ENCODE assay signal across 8 cellular contexts in the genomic region with DNA sequence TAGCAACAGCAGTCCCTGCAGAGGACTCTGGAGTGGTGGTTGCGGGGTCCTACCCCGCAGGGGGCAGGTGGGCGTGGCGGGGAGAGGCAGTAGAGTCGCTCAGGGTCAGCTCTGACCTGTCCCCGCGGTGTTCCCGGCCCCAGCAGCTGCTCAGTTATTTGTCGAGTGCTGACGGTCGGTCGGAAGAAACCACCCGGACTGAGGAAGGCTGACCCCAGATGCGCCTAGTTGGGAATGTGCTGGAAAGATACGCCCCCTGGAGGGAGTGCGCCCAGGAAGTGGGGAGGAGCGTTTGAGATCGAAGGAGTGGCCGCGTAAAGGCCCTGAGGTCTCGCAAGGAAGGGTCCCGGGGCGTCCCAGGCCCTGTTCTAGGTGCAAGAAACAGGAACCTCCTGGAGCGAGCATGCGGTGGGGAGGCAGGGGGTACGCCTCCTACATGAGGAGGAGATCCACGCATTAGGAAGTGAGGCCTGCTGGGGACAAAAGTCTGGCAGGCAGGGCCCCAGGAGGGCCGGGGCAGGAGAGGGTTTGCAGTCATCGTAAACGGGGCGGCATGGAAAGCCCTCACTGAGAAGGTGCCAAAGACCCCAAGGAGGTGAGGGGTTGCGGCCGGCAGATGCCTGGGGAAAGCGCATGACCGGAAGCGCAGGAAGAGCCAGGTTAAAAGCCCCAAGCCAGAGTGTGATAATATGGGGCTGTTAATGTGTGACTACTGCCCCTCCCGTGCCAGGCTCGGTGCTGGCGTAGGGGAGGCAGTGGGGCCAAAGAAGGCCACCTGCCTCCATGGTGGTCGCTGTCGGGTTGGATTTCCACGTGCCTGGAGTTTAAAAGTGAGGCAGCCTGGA. TPM values are rescaled to one million over a fixed set of nuclear protein-coding genes. Genes with fewer than 3 reads are reported as not detected.
DNase-seq lines count a peak whose midpoint lies in the region; TF ChIP-seq lines count a peak whose summit lies in the region.

No MANE protein-coding gene starts in this region.

- peak overlapping the region; percentile 53 for H3K9ac ChIP-seq in mucosa of stomach (ENCODE audit: low read length)

- H3K9me3 Mint-ChIP-seq in CD14-positive monocyte: peaks cover 0 to 12% (median 3%) of the 10 kb centered on the region in 7 donors

- H3K27ac Mint-ChIP-seq in CD14-positive monocyte: peak overlapping the region in 3 of 7 donors; percentile 50 to 69 (median 68)

- peak overlapping the region; percentile 32 for H3K4me3 ChIP-seq in mucosa of stomach (ENCODE audit: low read length)

- H3K36me3 Mint-ChIP-seq in CD14-positive monocyte: peaks cover 3 to 6% of the 10 kb centered on the region in 2 donors

- intact Hi-C loops in CD14-positive monocyte (cut with micrococcal nuclease): loop anchor here (10.0 kb wide), 1 partner anchor 271 kb away; no protein-coding TSS in a partner anchor

- H3K36me3 ChIP-seq in mucosa of stomach (ENCODE audit: control insufficient read depth, insufficient read depth, low read length): no peaks in the 10 kb centered on the region

- peaks cover 19% of the 10 kb centered on the region for H3K4me1 Mint-ChIP-seq in CD14-positive monocyte

- peaks cover 29% of the 10 kb centered on the region for H3K27me3 ChIP-seq in mucosa of stomach (ENCODE audit: control insufficient read depth, insufficient read depth, low read length)

- TF ChIP-seq CTCF in CD14-positive monocyte (IDR thresholded peaks at IDR 0.05): peak; percentile 1

- DNase-seq in CD14-positive monocyte (ENCODE audit: low spot score) (no peak), NCI-H1930 (lab: John Stamatoyannopoulos, UW) (peak; percentile 79 to 85), epidermal melanocyte (ENCODE audit: insufficient read length, low spot score) (peak; percentile 83), dedifferentiated amniotic fluid mesenchymal stem cell (ENCODE audit: extremely low spot score) (no peak), inferior parietal cortex (ENCODE audit: extremely low spot score) (no peak), NCI-H187 treated with DMSO at 0.1 percent for 48 hours (lab: John Stamatoyannopoulos, UW) (no peak), KG1 (lab: John Stamatoyannopoulos, UW) (no peak)

- peaks cover 69 to 83% (median 71%) of the 10 kb centered on the region in 3 donors for H3K27me3 Mint-ChIP-seq in CD14-positive monocyte (ENCODE audit: low read depth in 3 of 3)

- H3K9me3 ChIP-seq in mucosa of stomach (ENCODE audit: control insufficient read depth, low read length): no peaks in the 10 kb centered on the region

- H3K4me1 ChIP-seq in mucosa of stomach (ENCODE audit: control insufficient read depth, insufficient read depth, low read length): peaks cover 6% of the 10 kb centered on the region

- H3K4me3 Mint-ChIP-seq in CD14-positive monocyte: peak overlapping the region; percentile 56 to 91

RNA-seq across cellular contexts. Expression of a gene that starts 9.1 kb away (rescaled TPM):
- polyA plus RNA-seq in CD14-positive monocyte: not detected

RNA-seq across cellular contexts. Expression of a gene that starts 24.5 kb away (rescaled TPM):
- polyA plus RNA-seq in CD14-positive monocyte: not detected

RNA-seq across cellular contexts. Expression of a gene that starts 57.4 kb away (rescaled TPM):
- polyA plus RNA-seq in CD14-positive monocyte: 10 to 100 TPM in 1 of 2 donors, 1 to 10 TPM in 1; 9.9 to 12.6 TPM

Comparison
In these comparisons a context has a peak if more than half of its experiments do, and no peak if none do; other contexts are left out.
1. DNase-seq: peak in NCI-H1930 (2 of 2) and epidermal melanocyte (single experiment); none in CD14-positive monocyte (single experiment), dedifferentiated amniotic fluid mesenchymal stem cell (single experiment), inferior parietal cortex (single experiment), NCI-H187 treated with DMSO at 0.1 percent for 48 hours (single experiment) and KG1 (single experiment).